ENCODE assay signal across 17 cellular contexts in genomic region chr16:1700246-1700645, GRCh38. TPM values are rescaled to one million over a fixed set of nuclear protein-coding genes. Genes with fewer than 3 reads are reported as not detected.
DNase-seq lines count a peak whose midpoint lies in the region; ATAC-seq and TF ChIP-seq lines count a peak whose summit lies in the region.
"Had no signal": no experiment of that assay in that cellular context is flagged by ENCODE, and none has a peak within 500 bp of the region (broad histone marks: within the 10 kb centered on the region; RNA-seq: fewer than 3 reads in every experiment).

No MANE protein-coding gene starts in this region.

- ATAC-seq in GM18502 (IDR thresholded peaks at IDR 0.05; ENCODE audit: poor library complexity, unreplicated experiment), result no peak
- ATAC-seq: GM12878 had no signal

- peaks cover 80% of the 10 kb centered on the region for H3K36me3 Mint-ChIP-seq in endodermal cell (ENCODE audit: low read depth)

- H3K4me1 Mint-ChIP-seq in endodermal cell, result no peaks in the 10 kb centered on the region

- no peaks in the 10 kb centered on the region for H3K27me3 Mint-ChIP-seq in endodermal cell (ENCODE audit: insufficient read depth)
- H3K27me3 Mint-ChIP-seq: B cell; CD4-positive, CD25-positive, alpha-beta regulatory T cell; CD8-positive, alpha-beta memory T cell had no signal

- H3K9ac ChIP-seq in endodermal cell (ENCODE audit: extremely low read depth, low read length, poor library complexity, severe bottlenecking), result no peak overlapping the region

- no peaks in the 10 kb centered on the region for H3K9me3 Mint-ChIP-seq in endodermal cell
- H3K9me3 Mint-ChIP-seq: CD8-positive, alpha-beta memory T cell; H9 had no signal

- no peaks in the 10 kb centered on the region for H3K9me3 ChIP-seq in endodermal cell (ENCODE audit: control insufficient read depth, low read length)
- no peaks in the 10 kb centered on the region for H3K9me3 ChIP-seq in prostate gland
- H3K9me3 ChIP-seq: BLaER1 treated with 17β-estradiol and CSF1 and Interleukin-3, amounts not matched to agents 10 nM and 100 nM had no signal

- H3K4me1 ChIP-seq in endodermal cell (ENCODE audit: control insufficient read depth, insufficient read depth, low read length), result no peaks in the 10 kb centered on the region
- peaks cover 14% of the 10 kb centered on the region for H3K4me1 ChIP-seq in prostate gland (replicated peaks)
- H3K4me1 ChIP-seq in urinary bladder (ENCODE audit: insufficient read depth), result no peaks in the 10 kb centered on the region

- DNase-seq in RWPE1 (ENCODE audit: low spot score), result no peak
- no peak for DNase-seq in endodermal cell
- no peak for DNase-seq in prostate gland (ENCODE audit: low spot score)
- no peak for DNase-seq in NCI-H446 (lab: John Stamatoyannopoulos, UW)
- DNase-seq: CD4-positive, CD25-positive, alpha-beta regulatory T cell; CD8-positive, alpha-beta memory T cell; COR-L47; DMS 273 treated with DMSO at 0.1 percent for 48 hours; DMS53; DND-41; EL; H9 had no signal

- peaks cover 84% of the 10 kb centered on the region for H3K36me3 ChIP-seq in endodermal cell (ENCODE audit: control insufficient read depth, insufficient read depth, low read length)
- H3K36me3 ChIP-seq in prostate gland, result no peaks in the 10 kb centered on the region
- peaks cover 7% of the 10 kb centered on the region for H3K36me3 ChIP-seq in urinary bladder (ENCODE audit: insufficient read depth)

- POLR2A ChIA-PET in RWPE1 (lab: Yijun Ruan, JAX; ENCODE audit: low non-redundant PET), result no interaction called here

- H3K4me3 Mint-ChIP-seq in endodermal cell, result no peak overlapping the region
- H3K4me3 Mint-ChIP-seq: B cell; CD8-positive, alpha-beta memory T cell; H9 had no signal

- intact Hi-C loops in prostate gland (cut with DNase I), result loop anchor here (10.0 kb wide), 1 partner anchor 85 kb away; the partner anchor contains the start of genes CRAMP1 and IFT140

- H3K27me3 ChIP-seq in endodermal cell (ENCODE audit: control insufficient read depth, insufficient read depth, low read length, poor library complexity, severe bottlenecking) (no peaks in the 10 kb centered on the region), prostate gland (replicated peaks; ENCODE audit: insufficient read depth) (no peaks in the 10 kb centered on the region)
- H3K27me3 ChIP-seq: BLaER1 treated with 17β-estradiol and CSF1 and Interleukin-3, amounts not matched to agents 10 nM and 100 nM had no signal

- H3K27ac ChIP-seq in RWPE1 (peak overlapping the region; percentile 69), endodermal cell (ENCODE audit: low read depth, low read length) (no peak overlapping the region), prostate gland (peak overlapping the region; percentile 32 to 88), urinary bladder (ENCODE audit: low read depth) (peak overlapping the region; percentile 14)
- H3K27ac ChIP-seq: BLaER1 treated with 17β-estradiol and CSF1 and Interleukin-3, amounts not matched to agents 10 nM and 100 nM had no signal

- CTCF ChIA-PET in RWPE1 (lab: Yijun Ruan, JAX), result no interaction called here

- peak overlapping the region; percentile 6 for H3K27ac Mint-ChIP-seq in endodermal cell
- H3K27ac Mint-ChIP-seq: B cell had no signal

- no peak for TF ChIP-seq CTCF in RWPE1 (conservative IDR thresholded peaks at IDR 0.05; ENCODE audit: low read depth)
- no peak for TF ChIP-seq CTCF in endodermal cell (conservative IDR thresholded peaks at IDR 0.05)
- no peak for TF ChIP-seq CTCF in prostate gland (IDR thresholded peaks at IDR 0.05)

- no peak overlapping the region for H3K4me3 ChIP-seq in endodermal cell (ENCODE audit: low read length)
- no peak overlapping the region for H3K4me3 ChIP-seq in prostate gland
- H3K4me3 ChIP-seq in urinary bladder (ENCODE audit: low read depth, low read length), result no peak overlapping the region
- H3K4me3 ChIP-seq: BLaER1 treated with 17β-estradiol and CSF1 and Interleukin-3, amounts not matched to agents 10 nM and 100 nM; GM12878 had no signal

- TF ChIP-seq POLR2A in prostate gland (IDR thresholded peaks at IDR 0.05), result no peak

- WGBS in endodermal cell (ENCODE audit: insufficient coverage in 1 of 2, insufficient read length in 1 of 2), 2 experiments, result 92 to 96% methylated on average over 2 to 3 of the region's 3 CpGs
- 68% methylated on average over 3 of the region's 3 CpGs for WGBS in prostate gland
- 84% methylated on average over 3 of the region's 3 CpGs for WGBS in urinary bladder

RNA-seq across cellular contexts. Expression of gene MAPK8IP3, which starts 5.7 kb away (rescaled TPM):
- 10 to 100 TPM; 76.0 to 84.0 TPM for total RNA-seq in endodermal cell
- polyA plus RNA-seq in endodermal cell (2013, experiment 1 of 2), result 72.9 TPM
- 64.3 TPM for polyA plus RNA-seq in endodermal cell (2013, experiment 2 of 2)
- 100 to 1,000 TPM in 1 of 2 donors, 10 to 100 TPM in 1; 56.0 to 157 TPM for total RNA-seq in prostate gland
- total RNA-seq in urinary bladder, result 36.8 TPM
- polyA plus RNA-seq in urinary bladder, result 47.0 TPM

RNA-seq across cellular contexts. Expression of gene JPT2, which starts 22.2 kb away (rescaled TPM):
- total RNA-seq in endodermal cell, result 100 to 1,000 TPM; 161 to 168 TPM
- 154 TPM for polyA plus RNA-seq in endodermal cell (2013, experiment 1 of 2)
- polyA plus RNA-seq in endodermal cell (2013, experiment 2 of 2), result 159 TPM
- total RNA-seq in prostate gland, result 10 to 100 TPM; 56.6 to 75.3 TPM
- 37.3 TPM for total RNA-seq in urinary bladder
- polyA plus RNA-seq in urinary bladder, result 30.7 TPM
